Comparison of ENCODE assay signal across 9 cellular contexts in the genomic region with DNA sequence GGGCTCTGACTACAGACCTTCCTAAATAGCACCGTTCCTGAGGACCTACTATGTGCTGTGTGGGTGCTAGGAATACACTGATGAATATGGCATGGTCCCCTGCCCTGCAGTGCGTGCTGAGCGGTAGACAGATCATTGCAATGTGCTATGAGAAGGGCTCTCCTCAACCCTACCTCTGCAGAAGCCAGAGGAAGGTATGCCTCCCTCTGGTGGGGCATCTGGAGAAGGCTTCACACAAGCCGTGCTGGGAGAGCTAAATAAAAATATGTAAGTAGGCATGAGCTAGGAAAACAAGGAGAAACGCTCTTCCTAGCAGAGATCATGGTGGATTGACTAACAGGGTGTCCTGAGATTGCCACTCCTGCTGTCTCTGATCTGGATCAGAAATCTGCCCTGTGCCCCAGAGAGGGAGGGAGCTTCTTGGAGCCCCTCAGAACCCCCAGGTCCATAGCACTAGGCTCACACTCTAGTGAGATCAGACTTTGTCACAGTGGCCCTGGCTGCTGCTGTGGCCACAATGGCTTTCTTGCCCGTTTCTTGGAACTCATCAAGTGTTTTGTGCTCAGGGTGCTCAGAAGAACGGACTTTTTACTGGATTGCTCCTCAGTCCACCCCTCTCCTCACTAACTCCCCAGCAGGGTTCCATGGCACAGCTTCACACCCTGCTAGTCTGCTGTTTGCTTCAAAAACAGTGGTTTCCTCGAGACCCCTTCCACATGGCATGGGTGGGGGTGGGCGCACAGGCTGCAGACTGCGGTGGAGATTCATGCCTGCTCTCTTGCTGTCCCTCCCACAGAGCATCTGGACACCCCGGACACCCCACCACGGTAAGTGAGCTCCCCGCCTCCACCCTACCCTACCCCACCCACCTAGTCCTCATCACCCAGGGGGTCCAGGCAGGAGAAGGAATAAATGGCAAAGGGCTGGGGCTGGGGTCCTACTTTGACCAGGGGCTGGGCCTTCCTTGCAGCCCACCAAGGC. TPM values are rescaled to one million over a fixed set of nuclear protein-coding genes. Genes with fewer than 3 reads are reported as not detected.
DNase-seq lines count a peak whose midpoint lies in the region; ATAC-seq, FAIRE-seq and TF ChIP-seq lines count a peak whose summit lies in the region.
"Had no signal": no experiment of that assay in that cellular context is flagged by ENCODE, and none has a peak within 500 bp of the region (broad histone marks: within the 10 kb centered on the region; RNA-seq: fewer than 3 reads in every experiment).

No MANE protein-coding gene starts in this region.

- H3K4me1 Mint-ChIP-seq in Calu3 (ENCODE audit: low read depth, unreplicated experiment): peaks cover 25% of the 10 kb centered on the region

- TF ChIP-seq RAD21 in HepG2 (CRISPR knock-in tag; IDR thresholded peaks at IDR 0.05): no peak

- in situ Hi-C loops in HepG2 (cut with HindIII; ENCODE audit: extremely low pct_ligation_motif_present, low pct_unique_long_range_greater_than_20kb): loop anchor here (5.0 to 10.0 kb wide), 2 partner anchors 72 to 175 kb away; no protein-coding TSS in a partner anchor

- H3K36me3 Mint-ChIP-seq in Calu3 (ENCODE audit: insufficient read depth, unreplicated experiment): peaks cover 5% of the 10 kb centered on the region

- POLR2A ChIA-PET in HepG2 (lab: Yijun Ruan, JAX): no interaction called here

- BruUV-seq in Calu3 (replicated peaks; lab: Mats Ljungman, UMichigan) (no TSS peak), HepG2 (replicated peaks; lab: Mats Ljungman, UMichigan) (no TSS peak)

- TF ChIP-seq EP300 in HepG2 (IDR thresholded peaks at IDR 0.05; ENCODE audit: low read depth in 2 of 2, low read length in 2 of 2) (no peak), HepG2 (CRISPR knock-in tag; IDR thresholded peaks at IDR 0.05; ENCODE audit: borderline replicate concordance) (no peak)

- no peak overlapping the region for H3K27ac ChIP-seq in breast epithelium
- no peak overlapping the region for H3K27ac ChIP-seq in HepG2 (ENCODE audit: extremely low read length, insufficient read depth, low read length)
- H3K27ac ChIP-seq: neutrophil had no signal

- H3K4me1 ChIP-seq in breast epithelium: peaks cover 0 to 3% of the 10 kb centered on the region in 2 donors
- H3K4me1 ChIP-seq in HepG2 (ENCODE audit: insufficient read depth, low read length): peaks cover 22% of the 10 kb centered on the region

- peaks cover 3 to 12% of the 10 kb centered on the region in 2 donors for H3K27me3 ChIP-seq in breast epithelium
- peaks cover 1 to 3% of the 10 kb centered on the region in 2 experiments; a peak in 2 of 5 replicates for H3K27me3 ChIP-seq in HepG2 (ENCODE audit: control insufficient read depth in 1 of 2, insufficient read depth in 2 of 2, low read length in 2 of 2)

- CTCF ChIA-PET in Calu3 (lab: Charles Lee): interaction anchor here (0.6 to 1.4 kb wide), 11 partner anchors 10 to 175 kb away, joined by 3 to 33 read pairs (median 4); a partner anchor contains a TSS
- CTCF ChIA-PET in HepG2 (lab: Yijun Ruan, JAX; ENCODE audit: low intra/inter-chr PET ratio, low total read pairs): no interaction called here

- H3K4me3 ChIP-seq in breast epithelium (peak overlapping the region in 1 of 3 donors; percentile 64), HepG2 (replicated peaks in 1 of 3; ENCODE audit: insufficient read depth in 1 of 3, low read depth in 2 of 3, low read length in 3 of 3) (no peak overlapping the region)

- H3K9me3 ChIP-seq in breast epithelium: no peaks in the 10 kb centered on the region
- H3K9me3 ChIP-seq in HepG2 (ENCODE audit: low read length): no peaks in the 10 kb centered on the region
- H3K9me3 ChIP-seq: neutrophil had no signal

- TF ChIP-seq CTCF in Calu3 (IDR thresholded peaks at IDR 0.05; ENCODE audit: unreplicated experiment): peak; percentile 72
- TF ChIP-seq CTCF in breast epithelium (IDR thresholded peaks at IDR 0.05): peak in 2 of 3 donors; percentile 55 to 62
- peak; percentile 45 for TF ChIP-seq CTCF in HepG2 (CRISPR knock-in tag; IDR thresholded peaks at IDR 0.05)

- TF ChIP-seq POLR2A in breast epithelium (IDR thresholded peaks at IDR 0.05) (no peak), HepG2 (IDR thresholded peaks at IDR 0.05; ENCODE audit: insufficient read depth in 1 of 2, low read depth in 2 of 2, low read length in 2 of 2) (no peak)

- no peak overlapping the region for H3K4me3 Mint-ChIP-seq in Calu3 (ENCODE audit: low read depth, unreplicated experiment)

- no peaks in the 10 kb centered on the region for H3K27me3 Mint-ChIP-seq in Calu3 (ENCODE audit: unreplicated experiment)

- H3K9me3 Mint-ChIP-seq in Calu3 (ENCODE audit: low read depth, unreplicated experiment): no peaks in the 10 kb centered on the region

- WGBS in HepG2 (ENCODE audit: low lambda C conversion rate): 11% methylated on average over 8 of the region's 13 CpGs

- intact Hi-C loops in Calu3 (cut with micrococcal nuclease; ENCODE audit: unreplicated experiment): loop anchor here (1.0 to 5.0 kb wide), 4 partner anchors 37 to 174 kb away; no protein-coding TSS in a partner anchor
- intact Hi-C loops in breast epithelium (cut with DNase I; ENCODE audit: low total_unique reads): no loop called here
- intact Hi-C loops in HepG2 (cut with micrococcal nuclease; ENCODE audit: unreplicated experiment): loop anchor here (5.0 kb wide), 1 partner anchor 117 kb away; a partner anchor contains a TSS

- FAIRE-seq in HepG2 (lab: Jason Lieb, UNC): no peak

- ATAC-seq in GM21825 (IDR thresholded peaks at IDR 0.05; ENCODE audit: unreplicated experiment): peak; percentile 51
- ATAC-seq in HepG2: peak; percentile 82
- ATAC-seq in GM18870 (IDR thresholded peaks at IDR 0.05; ENCODE audit: unreplicated experiment): no peak
- ATAC-seq in HG02981 (IDR thresholded peaks at IDR 0.05; ENCODE audit: unreplicated experiment): no peak

- peak; percentile 71 for DNase-seq in Calu3
- peak; percentile 11 for DNase-seq in NCI-H510A treated with DMSO at 0.1 percent for 48 hours (lab: John Stamatoyannopoulos, UW)
- peak in 1 of 2 donors; percentile 57 for DNase-seq in breast epithelium (ENCODE audit: low spot score in 2 of 2)
- DNase-seq in HepG2 (ENCODE audit: low spot score): peak; percentile 23
- DNase-seq in middle frontal gyrus (ENCODE audit: extremely low spot score, low spot score): no peak

- H2AFZ ChIP-seq in HepG2 (ENCODE audit: low read length): no peak overlapping the region

- H3K27ac Mint-ChIP-seq in Calu3 (ENCODE audit: unreplicated experiment): no peak overlapping the region

- no peaks in the 10 kb centered on the region for H3K36me3 ChIP-seq in breast epithelium
- no peaks in the 10 kb centered on the region for H3K36me3 ChIP-seq in HepG2 (replicated peaks in 1 of 2; ENCODE audit: control insufficient read depth in 1 of 2, insufficient read depth in 2 of 2, low read length in 2 of 2)
- H3K36me3 ChIP-seq: neutrophil had no signal

- no peak overlapping the region for H3K4me2 ChIP-seq in HepG2 (ENCODE audit: low read depth, low read length)

- H3K9ac ChIP-seq in HepG2 (ENCODE audit: insufficient read depth, low read depth, low read length): no peak overlapping the region

- H4K20me1 ChIP-seq in HepG2 (ENCODE audit: insufficient read depth, low read length): no peaks in the 10 kb centered on the region

- no peaks in the 10 kb centered on the region for H3K79me2 ChIP-seq in HepG2 (ENCODE audit: insufficient read depth, low read length)

TF ChIP-seq in HepG2, 621 proteins besides CTCF, POLR2A, EP300 and RAD21:
- TF ChIP-seq SMC3 (IDR thresholded peaks at IDR 0.05; ENCODE audit: low read length) (peak; percentile 35; the same call in 1 of the 2 replicates), STAG1 (CRISPR knock-in tag; IDR thresholded peaks at IDR 0.05) (peak; percentile 26), FOXK1 (CRISPR knock-in tag; IDR thresholded peaks at IDR 0.05; ENCODE audit: borderline replicate concordance, low read depth) (no peak)
TF ChIP-seq in HepG2: peak in this region for 2.

RNA-seq across cellular contexts. Expression of a gene that starts 14.2 kb away (rescaled TPM):
- total RNA-seq in Calu3 (2022) (0.28 and 0.83 TPM in 2 replicates), breast epithelium (1 to 10 TPM in 1 of 3 donors, under 1 TPM in 2; 0.16 to 1.5 (median 0.66) TPM), HepG2 (2016; rRNA removed; fragmentation: Illumina TruSeq; extraction: Trizol) (not detected in 2 replicates)
- total RNA-seq in HepG2 (2016; cell fraction: cytosol; rRNA removed; fragmentation: Illumina TruSeq; extraction: Trizol; ENCODE audit: low read depth): not detected in 2 replicates
- not detected in 2 replicates for total RNA-seq in HepG2 (2016; cell fraction: insoluble cytoplasmic fraction; rRNA removed; fragmentation: Illumina TruSeq; extraction: Trizol)
- total RNA-seq in HepG2 (2016; cell fraction: membrane; rRNA removed; fragmentation: Illumina TruSeq; extraction: Trizol): not detected in 2 replicates
- not detected in 2 replicates for total RNA-seq in HepG2 (2016; cell fraction: nucleus; rRNA removed; fragmentation: Illumina TruSeq; extraction: Trizol)
- polyA plus RNA-seq in HepG2 (2011; rRNA removed): not detected in 2 replicates
- polyA plus RNA-seq in HepG2 (2011; cell fraction: cytosol; rRNA removed): not detected in 2 replicates
- not detected in 2 replicates for polyA plus RNA-seq in HepG2 (2011; cell fraction: nucleus; rRNA removed)
- not detected in 2 replicates for polyA plus RNA-seq in HepG2 (2012)
- polyA plus RNA-seq in HepG2 (2016; cell fraction: cytosol; fragmentation: Illumina TruSeq; extraction: Trizol; ENCODE audit: low read depth): not detected in 2 replicates
- polyA plus RNA-seq in HepG2 (2016; cell fraction: insoluble cytoplasmic fraction; fragmentation: Illumina TruSeq; extraction: Trizol; ENCODE audit: low read depth): not detected in 2 replicates
- polyA plus RNA-seq in HepG2 (2016; cell fraction: membrane; fragmentation: Illumina TruSeq; extraction: Trizol; ENCODE audit: low read depth): not detected in 2 replicates
- not detected in 2 replicates for polyA plus RNA-seq in HepG2 (2016; cell fraction: nucleus; fragmentation: Illumina TruSeq; extraction: Trizol; ENCODE audit: insufficient read depth, low read depth)
- polyA minus RNA-seq in HepG2 (2011; rRNA and poly(A)+ RNA removed; ENCODE audit: low replicate concordance): not detected in 2 replicates
- not detected in 2 replicates for polyA minus RNA-seq in HepG2 (2011; cell fraction: cytosol; rRNA and poly(A)+ RNA removed)
- not detected in 2 replicates for polyA minus RNA-seq in HepG2 (2011; cell fraction: nucleus; rRNA and poly(A)+ RNA removed)

Comparison
In these comparisons a context has a peak if more than half of its experiments do, and no peak if none do; other contexts are left out.
1. ATAC-seq: peak in GM21825 (single experiment) and HepG2 (single experiment); none in GM18870 (single experiment) and HG02981 (single experiment).
2. Peak in every context shown above with its lines, with median percentiles within 50 percentile points of each other: CTCF ChIP-seq.